Comparison of ENCODE assay signal across 8 cellular contexts in genomic region chr7:88218836-88219605, GRCh38. TPM values are rescaled to one million over a fixed set of nuclear protein-coding genes. Genes with fewer than 3 reads are reported as not detected.
A peak's percentile ranks its signal among the peaks of the same experiment; 100 is the strongest.
DNase-seq lines count a peak whose midpoint lies in the region; ATAC-seq and TF ChIP-seq lines count a peak whose summit lies in the region.

No MANE protein-coding gene starts in this region.

- DNase-seq in EH (ENCODE audit: low read depth) (peak; percentile 54), HT1080 (ENCODE audit: low read depth) (peak; percentile 73), SHP77 treated with DMSO at 0.1 percent for 48 hours (lab: John Stamatoyannopoulos, UW) (peak; percentile 25), left ventricle myocardium inferior (peak; percentile 26), prostate gland (ENCODE audit: low spot score) (peak; percentile 54), GM19240 (ENCODE audit: insufficient read length, low spot score) (no peak)

- intact Hi-C loops in left ventricle myocardium inferior (cut with micrococcal nuclease) (no loop called here), prostate gland (cut with DNase I) (no loop called here)

- 2% methylated on average over 27 of the region's 27 CpGs for WGBS in prostate gland

- peak; percentile 28 for TF ChIP-seq POLR2A in prostate gland (IDR thresholded peaks at IDR 0.05)

- H3K27me3 ChIP-seq in left ventricle myocardium inferior (ENCODE audit: low read depth), result no peaks in the 10 kb centered on the region
- H3K27me3 ChIP-seq in prostate gland (replicated peaks; ENCODE audit: insufficient read depth), result no peaks in the 10 kb centered on the region

- ATAC-seq in GM21447 (IDR thresholded peaks at IDR 0.05; ENCODE audit: unreplicated experiment), result peak; percentile 40

- H3K36me3 ChIP-seq in left ventricle myocardium inferior (peaks cover 31% of the 10 kb centered on the region), prostate gland (peaks cover 0 to 7% of the 10 kb centered on the region in 2 donors)

- peak overlapping the region; percentile 100 for H3K4me3 ChIP-seq in left ventricle myocardium inferior
- peak overlapping the region; percentile 79 to 95 for H3K4me3 ChIP-seq in prostate gland

- TF ChIP-seq CTCF in left ventricle myocardium inferior (IDR thresholded peaks at IDR 0.05; ENCODE audit: borderline replicate concordance) (no peak), prostate gland (IDR thresholded peaks at IDR 0.05) (no peak)

- H3K27ac ChIP-seq in angular gyrus (ENCODE audit: low read depth, low read length) (peak overlapping the region; percentile 27), left ventricle myocardium inferior (replicated peaks) (peak overlapping the region; percentile 97), prostate gland (peak overlapping the region; percentile 86 to 89)

- no peaks in the 10 kb centered on the region for H3K9me3 ChIP-seq in left ventricle myocardium inferior (replicated peaks)
- no peaks in the 10 kb centered on the region for H3K9me3 ChIP-seq in prostate gland

- peaks cover 49% of the 10 kb centered on the region for H3K4me1 ChIP-seq in left ventricle myocardium inferior
- H3K4me1 ChIP-seq in prostate gland (replicated peaks), result no peaks in the 10 kb centered on the region

RNA-seq across cellular contexts. Expression of gene SRI, which starts 0.8 kb away (rescaled TPM):
- total RNA-seq in HT1080 (2014; rRNA removed; shearing (Covaris generic)), result 141 and 155 TPM in 2 replicates
- polyA plus RNA-seq in HT1080 (2015; cell fraction: cytosol; rRNA removed), result 108 and 141 TPM in 2 replicates
- 73.6 and 91.7 TPM in 2 replicates for polyA plus RNA-seq in HT1080 (2015; cell fraction: nucleus; rRNA removed)
- 76.1 TPM for total RNA-seq in left ventricle myocardium inferior
- 10 to 100 TPM; 61.9 to 78.8 TPM for total RNA-seq in prostate gland

Comparison
In these comparisons a context has a peak if more than half of its experiments do, and no peak if none do; other contexts are left out.
1. H3K27ac ChIP-seq: peak in every context shown above with its lines; median percentile 97 in left ventricle myocardium inferior; 88 in prostate gland; 27 in angular gyrus.